In genomic region chr6:97074785-97075184, GRCh38 we compare ENCODE assay signal across 8 cellular contexts.
"Had no signal": no experiment of that assay in that cellular context is flagged by ENCODE, and none has a peak within 500 bp of the region (broad histone marks: within the 10 kb centered on the region; RNA-seq: fewer than 3 reads in every experiment).

No MANE protein-coding gene starts in this region.

- H3K4me3 ChIP-seq: K562 had no signal

- H3K9ac ChIP-seq: KMS-11 had no signal

- FAIRE-seq: HTR-8/SVneo, K562 had no signal

- ATAC-seq: K562 had no signal

- H3K27ac ChIP-seq: HL-60, KMS-11 had no signal

- H3K4me2 ChIP-seq: KMS-11 had no signal

- DNase-seq: IMR-90, Karpas-422, KBM-7, KG1 had no signal
